In the genomic region with DNA sequence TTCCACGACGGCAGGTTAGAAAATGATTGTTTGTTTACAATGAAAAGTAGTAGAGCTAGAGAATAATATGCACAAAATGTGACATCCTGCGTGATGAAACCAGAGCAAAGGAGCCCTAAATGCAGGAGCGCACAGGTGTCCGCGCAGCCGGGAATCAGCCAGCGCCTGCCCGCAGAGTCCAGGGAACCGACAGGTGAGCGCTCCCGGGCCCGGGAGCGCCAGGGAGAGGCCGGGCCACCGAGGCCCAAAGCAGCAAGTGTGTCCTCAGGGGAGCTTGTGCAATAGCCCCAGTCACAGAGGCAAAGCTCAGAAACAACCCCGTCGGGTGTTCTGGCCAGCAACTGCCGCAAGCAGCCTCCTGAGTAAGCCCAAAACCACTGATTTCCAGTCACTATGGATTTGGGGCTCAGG, we compare ENCODE assay signal across 8 cellular contexts. TPM values are rescaled to one million over a fixed set of nuclear protein-coding genes. Genes with fewer than 3 reads are reported as not detected.
A peak's percentile ranks its signal among the peaks of the same experiment; 100 is the strongest.
DNase-seq lines count a peak whose midpoint lies in the region; ATAC-seq and TF ChIP-seq lines count a peak whose summit lies in the region.

No MANE protein-coding gene starts in this region.

- H3K4me1 ChIP-seq in HUES48 (ENCODE audit: control insufficient read depth, insufficient read depth, low read length) (peaks cover 8% of the 10 kb centered on the region), breast epithelium (peaks cover 6% of the 10 kb centered on the region in 2 donors), mucosa of descending colon (ENCODE audit: low read depth) (peaks cover 26% of the 10 kb centered on the region)

- peak overlapping the region; percentile 82 for H3K4me3 ChIP-seq in AG09309 (ENCODE audit: control insufficient read depth, low read depth, low read length)
- peak overlapping the region; percentile 92 for H3K4me3 ChIP-seq in HUES48 (ENCODE audit: low read depth, low read length)
- peak overlapping the region; percentile 74 to 87 (median 79) for H3K4me3 ChIP-seq in breast epithelium
- H3K4me3 ChIP-seq in mucosa of descending colon: peak overlapping the region; percentile 90

- TF ChIP-seq POLR2A in breast epithelium (IDR thresholded peaks at IDR 0.05): no peak

- ATAC-seq in mucosa of descending colon: no peak
- ATAC-seq in GM19452 (IDR thresholded peaks at IDR 0.05; ENCODE audit: unreplicated experiment): no peak

- H3K9me3 ChIP-seq in HUES48 (ENCODE audit: control insufficient read depth, insufficient read depth, low read length): no peaks in the 10 kb centered on the region
- no peaks in the 10 kb centered on the region for H3K9me3 ChIP-seq in breast epithelium
- H3K9me3 ChIP-seq in mucosa of descending colon: no peaks in the 10 kb centered on the region

- peak overlapping the region; percentile 89 for H3K27ac ChIP-seq in HUES48 (ENCODE audit: low read depth, low read length)
- peak overlapping the region; percentile 92 for H3K27ac ChIP-seq in breast epithelium

- DNase-seq in AG09309 (ENCODE audit: low read depth) (no peak), breast epithelium (ENCODE audit: low spot score in 2 of 2) (no peak), mucosa of descending colon (peak in 2 of 3 donors; percentile 59 to 69), NCI-H526 treated with DMSO at 0.1 percent for 48 hours (lab: John Stamatoyannopoulos, UW) (no peak), putamen (ENCODE audit: low spot score) (no peak)
- no peak for DNase-seq in stimulated activated naive CD4-positive, alpha-beta T cell (lab: John Stamatoyannopoulos, UW)

- intact Hi-C loops in breast epithelium (cut with DNase I; ENCODE audit: low total_unique reads) (no loop called here), mucosa of descending colon (cut with DNase I, micrococcal nuclease) (loop anchor here in 1 of 2 donors (10.0 kb wide), 1 partner anchor 223 kb away; no protein-coding TSS in a partner anchor)

- H3K36me3 ChIP-seq in HUES48 (ENCODE audit: control insufficient read depth, insufficient read depth, low read length): peaks cover 21% of the 10 kb centered on the region
- H3K36me3 ChIP-seq in breast epithelium: no peaks in the 10 kb centered on the region
- H3K36me3 ChIP-seq in mucosa of descending colon (ENCODE audit: low read depth): no peaks in the 10 kb centered on the region

- H3K27me3 ChIP-seq in HUES48 (ENCODE audit: control insufficient read depth, insufficient read depth, low read length) (peaks cover 5% of the 10 kb centered on the region; the same call in 1 of the 2 replicates), breast epithelium (no peaks in the 10 kb centered on the region)

- H3K9ac ChIP-seq in HUES48 (ENCODE audit: low read depth, low read length): no peak overlapping the region

- TF ChIP-seq CTCF in AG09309 (IDR thresholded peaks at IDR 0.05; ENCODE audit: control insufficient read depth, insufficient read depth, low read depth, low read length, missing control alignments) (no peak), breast epithelium (IDR thresholded peaks at IDR 0.05) (no peak), mucosa of descending colon (IDR thresholded peaks at IDR 0.05) (no peak)

RNA-seq across cellular contexts. Expression of a gene that starts 0.8 kb away (rescaled TPM):
- 10 to 100 TPM in 2 of 3 donors, 1 to 10 TPM in 1; 9.9 to 31.2 (median 28.2) TPM for total RNA-seq in breast epithelium
- total RNA-seq in mucosa of descending colon: 100 to 1,000 TPM in 2 of 3 donors, 10 to 100 TPM in 1; 55.7 to 156 (median 127) TPM

RNA-seq across cellular contexts. Expression of a gene that starts 10.4 kb away (rescaled TPM):
- total RNA-seq in breast epithelium (10 to 100 TPM; 31.8 to 52.8 (median 49.5) TPM), mucosa of descending colon (10 to 100 TPM; 49.9 to 89.0 (median 88.0) TPM)

RNA-seq across cellular contexts. Expression of a gene that starts 23.1 kb away (rescaled TPM):
- total RNA-seq in breast epithelium (10 to 100 TPM; 46.9 to 62.8 (median 60.3) TPM), mucosa of descending colon (10 to 100 TPM; 38.9 to 53.2 (median 39.6) TPM)

RNA-seq across cellular contexts. Expression of a gene that starts 23.9 kb away (rescaled TPM):
- total RNA-seq in breast epithelium: 10 to 100 TPM; 31.7 to 42.4 (median 39.0) TPM
- 10 to 100 TPM; 45.2 to 83.4 (median 62.6) TPM for total RNA-seq in mucosa of descending colon

RNA-seq across cellular contexts. Expression of a gene that starts 58.1 kb away (rescaled TPM):
- 10 to 100 TPM; 30.3 to 61.9 (median 32.8) TPM for total RNA-seq in breast epithelium
- total RNA-seq in mucosa of descending colon: 10 to 100 TPM; 32.9 to 35.5 (median 35.1) TPM

Comparison
In these comparisons a context has a peak if more than half of its experiments do, and no peak if none do; other contexts are left out.
1. DNase-seq: peak in mucosa of descending colon (2 of 3); none in AG09309 (single experiment), breast epithelium (0 of 2), NCI-H526 treated with DMSO at 0.1 percent for 48 hours (single experiment), putamen (single experiment) and stimulated activated naive CD4-positive, alpha-beta T cell (0 of 6).
2. Peak in every context shown above with its lines, with median percentiles within 50 percentile points of each other: H3K4me3 ChIP-seq.